In the genomic region with DNA sequence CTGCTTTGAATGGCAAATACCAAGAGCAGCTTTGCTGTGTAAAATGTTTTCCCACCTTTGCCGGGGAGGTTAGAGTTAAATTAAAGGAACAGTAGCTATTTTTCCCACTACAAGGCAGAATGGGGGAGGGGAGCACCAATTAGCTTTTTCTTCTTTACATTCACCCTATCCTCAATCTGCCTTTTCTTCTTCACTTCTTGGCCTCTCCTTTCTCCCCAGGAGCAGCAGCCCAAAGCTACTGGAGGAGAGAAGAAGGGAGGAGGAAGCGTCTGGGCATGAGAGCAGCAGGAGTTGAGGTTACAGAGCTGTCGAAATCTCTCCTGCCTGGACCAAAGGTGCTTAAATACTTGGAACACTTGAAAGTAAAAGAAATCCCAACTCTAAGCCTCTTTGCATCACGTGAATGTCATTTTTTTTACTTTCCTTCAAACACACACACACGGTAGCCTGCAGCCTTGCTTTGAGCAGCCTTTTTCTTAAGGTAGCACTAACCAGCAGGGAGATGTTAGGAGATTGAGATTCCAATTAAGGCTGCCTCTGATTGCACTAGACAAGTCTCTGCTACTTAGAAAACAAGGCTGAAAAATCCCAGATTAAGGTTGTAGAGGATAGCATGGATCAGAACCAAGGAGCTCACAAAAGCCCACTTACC, we compare ENCODE assay signal across 29 cellular contexts. TPM values are rescaled to one million over a fixed set of nuclear protein-coding genes. Genes with fewer than 3 reads are reported as not detected.
DNase-seq lines count a peak whose midpoint lies in the region; ATAC-seq, FAIRE-seq and TF ChIP-seq lines count a peak whose summit lies in the region.
"Had no signal": no experiment of that assay in that cellular context is flagged by ENCODE, and none has a peak within 500 bp of the region (broad histone marks: within the 10 kb centered on the region; RNA-seq: fewer than 3 reads in every experiment).

No MANE protein-coding gene starts in this region.

- no peak for TF ChIP-seq POLR2A in K562 (conservative IDR thresholded peaks at IDR 0.05)

- H3K4me2 ChIP-seq in K562 (ENCODE audit: insufficient read depth, low read length): no peak overlapping the region
- H3K4me2 ChIP-seq: PC-9 had no signal

- CTCF ChIA-PET in K562 (lab: Yijun Ruan, JAX; ENCODE audit: low intra/inter-chr PET ratio): no interaction called here

- ATAC-seq in K562: no peak
- peak; percentile 60 for ATAC-seq in left lung
- ATAC-seq in HG03439 (IDR thresholded peaks at IDR 0.05; ENCODE audit: unreplicated experiment): no peak
- no peak for ATAC-seq in GM21360 (IDR thresholded peaks at IDR 0.05; ENCODE audit: unreplicated experiment)
- ATAC-seq: gastrocnemius medialis, GM12878, pancreas, Right ventricle myocardium inferior, SK-N-SH treated with all-trans-retinoic acid at 6 μM for 48 hours, T-helper 17 cell had no signal

- no peak for TF ChIP-seq EP300 in K562 (IDR thresholded peaks at IDR 0.05; ENCODE audit: low read length)

- no peak overlapping the region for H3K9ac ChIP-seq in K562 (ENCODE audit: insufficient read depth in 1 of 2, low read depth in 2 of 2, low read length in 2 of 2)

- FAIRE-seq in K562 (lab: Jason Lieb, UNC): no peak
- FAIRE-seq: endothelial cell of umbilical vein, GM12878, pancreas, small intestine had no signal

- in situ Hi-C loops in K562 (cut with MboI): no loop called here

- no peaks in the 10 kb centered on the region for H3K4me1 ChIP-seq in K562 (replicated peaks in 1 of 2; ENCODE audit: control insufficient read depth in 2 of 2, insufficient read depth in 2 of 2, low read length in 2 of 2)
- H3K4me1 ChIP-seq in left lung: no peaks in the 10 kb centered on the region
- H3K4me1 ChIP-seq: adrenal gland, gastrocnemius medialis, HAP-1, pancreas had no signal

- intact Hi-C loops in K562 (cut with micrococcal nuclease): no loop called here
- intact Hi-C loops in left lung (cut with DNase I): no loop called here

- 0% methylated on average over 4 of the region's 5 CpGs for WGBS in K562 (ENCODE audit: insufficient coverage, low coverage, missing lambda C conversion rate)

- BruUV-seq in K562 (replicated peaks; lab: Mats Ljungman, UMichigan): no TSS peak

- no peaks in the 10 kb centered on the region for H3K9me1 ChIP-seq in K562 (ENCODE audit: control insufficient read depth, insufficient read depth, low read length)

- H4K20me1 ChIP-seq in K562 (replicated peaks; ENCODE audit: control insufficient read depth, insufficient read depth, low read length): 0 out of 2 replicates have a peak, but pooled peaks cover 3% of the 10 kb centered on the region

- H3K27me3 ChIP-seq in K562 (ENCODE audit: control insufficient read depth in 2 of 2, insufficient read depth in 2 of 2, low read length in 2 of 2) (no peaks in the 10 kb centered on the region; a peak in 1 of 5 replicates), left lung (peaks cover 0 to 11% of the 10 kb centered on the region in 2 donors)
- H3K27me3 ChIP-seq: adrenal gland, pancreas had no signal

- no peaks in the 10 kb centered on the region for H3K36me3 ChIP-seq in K562 (ENCODE audit: control insufficient read depth, insufficient read depth, low read length)
- no peaks in the 10 kb centered on the region for H3K36me3 ChIP-seq in left lung
- H3K36me3 ChIP-seq: adrenal gland, gastrocnemius medialis, HAP-1, pancreas had no signal

- no peak for TF ChIP-seq RAD21 in K562 (CRISPR knock-in tag; conservative IDR thresholded peaks at IDR 0.05 in 1 of 2, IDR thresholded peaks at IDR 0.05 in 1 of 2)

- no peaks in the 10 kb centered on the region for H3K79me2 ChIP-seq in K562 (ENCODE audit: control insufficient read depth, insufficient read depth, low read length)

- H3K9me3 ChIP-seq in K562 (replicated peaks; ENCODE audit: control insufficient read depth, insufficient read depth, low read depth, low read length): no peaks in the 10 kb centered on the region
- no peaks in the 10 kb centered on the region for H3K9me3 ChIP-seq in left lung
- H3K9me3 ChIP-seq: adrenal gland, gastrocnemius medialis, HAP-1, pancreas had no signal

- TF ChIP-seq CTCF in K562 (IDR thresholded peaks at IDR 0.05 in 2 of 3, conservative IDR thresholded peaks at IDR 0.05 in 1 of 3; ENCODE audit: insufficient read depth in 2 of 3, low read depth in 1 of 3, low read length in 3 of 3) (no peak), left lung (IDR thresholded peaks at IDR 0.05) (no peak)

- H3K27ac ChIP-seq in K562 (ENCODE audit: extremely low read depth, low read depth, low read length) (no peak overlapping the region), left lung (no peak overlapping the region)
- H3K27ac ChIP-seq: adrenal gland, gastrocnemius medialis, pancreas, PC-9 had no signal

- H3K4me3 ChIP-seq in K562 (no peak overlapping the region), left lung (no peak overlapping the region)
- H3K4me3 ChIP-seq: adrenal gland, gastrocnemius medialis, GM12878, HAP-1, pancreas, PC-9 had no signal

- H2AFZ ChIP-seq in K562 (ENCODE audit: low read depth, low read length): no peak overlapping the region
- H2AFZ ChIP-seq: PC-9 had no signal

- DNase-seq in ELF-1 (ENCODE audit: low read depth, low spot score): peak; percentile 51
- DNase-seq in NCI-H2171 (lab: John Stamatoyannopoulos, UW): peak; percentile 6
- no peak for DNase-seq in K562 (ENCODE audit: extremely low read depth in 1 of 4, low spot score in 3 of 4)
- no peak for DNase-seq in left lung
- DNase-seq in EL: no peak
- DNase-seq: activated CD4-positive, alpha-beta memory T cell treated with anti-CD3 and anti-CD28 coated beads, Interleukin-2, amount 10 ng/mL, durations not matched to agents 7 days and 5 days; activated naive CD4-positive, alpha-beta T cell treated with anti-CD3 and anti-CD28 coated beads for 36 hours; adrenal gland; AML-193; CD4-positive, CD25-positive, alpha-beta regulatory T cell; cerebellar nuclear complex; gastrocnemius medialis; mammary epithelial cell; NCI-H1436; NCI-H510A; nephron progenitor cell; pancreas; PC-9; retina; small intestine; stimulated activated naive CD4-positive, alpha-beta T cell treated with Interleukin-2 at 50 U/mL for 16 hours; T-helper 17 cell had no signal

- POLR2A ChIA-PET in K562 (lab: Yijun Ruan, JAX): no interaction called here

TF ChIP-seq in K562, 482 proteins besides CTCF, POLR2A, EP300 and RAD21:
- TF ChIP-seq STAT5B (CRISPR knock-in tag; IDR thresholded peaks at IDR 0.05): no peak
- TF ChIP-seq, protein P1, sequence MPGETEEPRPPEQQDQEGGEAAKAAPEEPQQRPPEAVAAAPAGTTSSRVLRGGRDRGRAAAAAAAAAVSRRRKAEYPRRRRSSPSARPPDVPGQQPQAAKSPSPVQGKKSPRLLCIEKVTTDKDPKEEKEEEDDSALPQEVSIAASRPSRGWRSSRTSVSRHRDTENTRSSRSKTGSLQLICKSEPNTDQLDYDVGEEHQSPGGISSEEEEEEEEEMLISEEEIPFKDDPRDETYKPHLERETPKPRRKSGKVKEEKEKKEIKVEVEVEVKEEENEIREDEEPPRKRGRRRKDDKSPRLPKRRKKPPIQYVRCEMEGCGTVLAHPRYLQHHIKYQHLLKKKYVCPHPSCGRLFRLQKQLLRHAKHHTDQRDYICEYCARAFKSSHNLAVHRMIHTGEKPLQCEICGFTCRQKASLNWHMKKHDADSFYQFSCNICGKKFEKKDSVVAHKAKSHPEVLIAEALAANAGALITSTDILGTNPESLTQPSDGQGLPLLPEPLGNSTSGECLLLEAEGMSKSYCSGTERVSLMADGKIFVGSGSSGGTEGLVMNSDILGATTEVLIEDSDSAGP (CRISPR knock-in tag; IDR thresholded peaks at IDR 0.05): peak; percentile 65; the same call in 1 of the 2 replicates
TF ChIP-seq in K562: peak in this region for 1.

RNA-seq across cellular contexts. Expression of a gene that starts 38.9 kb away (rescaled TPM):
- total RNA-seq in K562 (2011; cell fraction: chromatin; rRNA removed; ENCODE audit: low replicate concordance): 0.12 and 0.55 TPM in 2 replicates
- 0.13 and 0.17 TPM in 2 replicates for total RNA-seq in K562 (2011; cell fraction: nucleolus; rRNA removed)
- 0.15 and 0.22 TPM in 2 replicates for total RNA-seq in K562 (2011; cell fraction: nucleoplasm; rRNA removed)
- total RNA-seq in K562 (2014; rRNA removed): 0.05 TPM in 1 of 2 replicates, not detected in the other
- total RNA-seq in K562 (2014; rRNA removed; fragmentation: Illumina TruSeq; extraction: Trizol): 0.11 and 0.16 TPM in 2 replicates
- total RNA-seq in K562 (2015; rRNA removed; fragmentation: Illumina TruSeq; extraction: Trizol): 0.08 and 0.11 TPM in 2 replicates
- 0.29 TPM in 2 replicates for total RNA-seq in K562 (2021)
- polyA plus RNA-seq in K562 (2011; rRNA removed): 0.20 and 0.43 TPM in 2 replicates
- 0.07 and 0.15 TPM in 2 replicates for polyA plus RNA-seq in K562 (2011; cell fraction: cytosol; rRNA removed)
- 0.28 and 0.33 TPM in 2 replicates for polyA plus RNA-seq in K562 (2011; cell fraction: nucleus; rRNA removed)
- polyA plus RNA-seq in K562 (2012): 0.09 and 0.28 TPM in 2 replicates
- polyA plus RNA-seq in K562 (2014; fragmentation: Illumina TruSeq; extraction: Trizol): 0.08 and 0.12 TPM in 2 replicates
- under 1 TPM; 0.04 TPM for polyA plus RNA-seq in K562 (2014; fragmentation: Nextera tagmentation; extraction: Ambion mirVana)
- 0.04 and 0.05 TPM in 2 replicates for polyA plus RNA-seq in K562 (2014; rRNA removed)
- 0.15 and 0.25 TPM in 2 replicates for polyA minus RNA-seq in K562 (2011; rRNA and poly(A)+ RNA removed)
- 0.27 TPM in 1 of 2 replicates, not detected in the other for polyA minus RNA-seq in K562 (2011; cell fraction: cytosol; rRNA and poly(A)+ RNA removed)
- under 0.01 TPM in 1 of 2 replicates, not detected in the other for polyA minus RNA-seq in K562 (2011; cell fraction: nucleus; rRNA and poly(A)+ RNA removed)
- 10 to 100 TPM; 10.9 to 24.5 TPM for total RNA-seq in left lung
- total RNA-seq: activated CD4-positive, alpha-beta memory T cell treated with anti-CD3 and anti-CD28 coated beads, Interleukin-2, amount 10 ng/mL, durations not matched to agents 7 days and 5 days; activated naive CD4-positive, alpha-beta T cell treated with anti-CD3 and anti-CD28 coated beads for 36 hours had no signal
- polyA plus RNA-seq: CD4-positive, CD25-positive, alpha-beta regulatory T cell had no signal

Comparison
In these comparisons a context has a peak if more than half of its experiments do, and no peak if none do; other contexts are left out.
1. DNase-seq: peak in ELF-1 (single experiment) and NCI-H2171 (single experiment); none in K562 (0 of 4), left lung (0 of 2) and EL (single experiment).
2. RNA of a gene that starts 38.9 kb away (total RNA-seq): 10.9 to 24.5 TPM in left lung; 0.05 to 0.55 TPM in K562; every median in the first group is over 4 times any median in the second.